8 cellular contexts compared by ENCODE assay signal in the genomic region with DNA sequence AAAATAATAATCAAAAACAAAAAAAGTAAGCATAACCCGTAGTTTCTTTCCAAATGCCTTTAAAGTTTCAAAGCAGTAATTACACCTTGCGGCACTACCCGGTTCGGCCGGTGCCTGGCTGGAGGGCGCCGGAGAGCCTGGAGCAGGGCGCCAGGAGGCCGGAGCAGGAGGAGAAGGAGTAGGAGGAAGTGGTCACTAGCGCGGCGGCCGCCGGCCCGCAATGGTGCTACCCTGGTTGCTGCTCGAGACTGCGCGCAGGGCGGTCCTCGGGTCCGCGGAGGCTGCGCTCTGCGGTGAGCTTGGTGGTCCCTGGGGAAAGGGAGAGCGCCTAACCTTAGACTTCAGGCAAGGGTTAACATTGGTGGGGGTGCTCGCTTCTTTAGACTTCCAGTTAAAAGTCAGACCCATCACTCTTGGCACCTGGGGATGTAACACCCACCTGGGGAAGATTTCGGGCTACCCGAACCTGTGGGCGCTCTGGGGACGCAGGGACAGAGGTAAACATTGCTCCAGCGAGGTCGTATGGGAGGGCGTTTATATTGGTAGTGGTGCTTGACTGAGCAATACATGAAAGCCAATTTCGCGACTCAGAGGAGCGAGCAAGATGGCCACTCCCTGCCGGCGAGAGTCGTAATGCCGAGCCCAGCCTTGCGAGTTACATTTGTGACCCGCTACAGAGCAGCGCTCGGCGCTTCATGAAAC. TPM values are rescaled to one million over a fixed set of nuclear protein-coding genes. Genes with fewer than 3 reads are reported as not detected.
A peak's percentile ranks its signal among the peaks of the same experiment; 100 is the strongest.
DNase-seq lines count a peak whose midpoint lies in the region; ATAC-seq, FAIRE-seq and TF ChIP-seq lines count a peak whose summit lies in the region.

No MANE protein-coding gene starts in this region.

- no peaks in the 10 kb centered on the region for H3K27me3 Mint-ChIP-seq in activated CD4-positive, alpha-beta T cell treated with anti-CD3 and anti-CD28 coated beads for 36 hours
- no peaks in the 10 kb centered on the region for H3K27me3 Mint-ChIP-seq in chondrocyte (ENCODE audit: low read depth)

- intact Hi-C loops in activated CD4-positive, alpha-beta T cell treated with anti-CD3 and anti-CD28 coated beads for 36 hours (cut with DNase I, micrococcal nuclease), result loop anchor here (1.0 to 5.0 kb wide), 4 partner anchors 47 to 226 kb away; partner anchors contain the start of gene CCNC (in 2 of the 2)

- peak; percentile 88 for FAIRE-seq in GM19239 (lab: Jason Lieb, UNC)

- no peaks in the 10 kb centered on the region for H3K9me3 Mint-ChIP-seq in activated CD4-positive, alpha-beta T cell treated with anti-CD3 and anti-CD28 coated beads for 36 hours (ENCODE audit: low read depth)
- no peaks in the 10 kb centered on the region for H3K9me3 Mint-ChIP-seq in chondrocyte (ENCODE audit: low read depth)

- H3K4me3 Mint-ChIP-seq in activated CD4-positive, alpha-beta T cell treated with anti-CD3 and anti-CD28 coated beads for 36 hours, result peak overlapping the region; percentile 90
- H3K4me3 Mint-ChIP-seq in chondrocyte (ENCODE audit: unreplicated experiment), result peak overlapping the region; percentile 99

- peak overlapping the region; percentile 82 for H3K27ac ChIP-seq in C4-2B

- peaks cover 2% of the 10 kb centered on the region for H3K36me3 Mint-ChIP-seq in activated CD4-positive, alpha-beta T cell treated with anti-CD3 and anti-CD28 coated beads for 36 hours (ENCODE audit: low read depth)
- H3K36me3 Mint-ChIP-seq in chondrocyte (ENCODE audit: low read depth), result no peaks in the 10 kb centered on the region

- peak; percentile 97 for ATAC-seq in HG03439 (IDR thresholded peaks at IDR 0.05; ENCODE audit: unreplicated experiment)
- peak; percentile 92 for ATAC-seq in activated CD4-positive, alpha-beta T cell treated with anti-CD3 and anti-CD28 coated beads for 36 hours

- DNase-seq in GM19239 (ENCODE audit: insufficient read length, low spot score) (peak; percentile 64), NCI-H510A (lab: John Stamatoyannopoulos, UW) (peak; percentile 34), chondrocyte (ENCODE audit: low spot score) (peak; percentile 95), kidney tubule cell (ENCODE audit: low spot score) (peak; percentile 90)
- peak; percentile 89 for DNase-seq in activated CD4-positive, alpha-beta T cell treated with anti-CD3 and anti-CD28 coated beads for 36 hours
- peak; percentile 25 to 57 (median 40) for DNase-seq in stimulated activated CD4-positive, alpha-beta T cell treated with anti-CD3 and anti-CD28 coated beads, Interleukin-1b, Interleukin-23, amount 100 ng/mL, for 24 hours (ENCODE audit: low read depth in 4 of 4, low spot score in 1 of 4)

- POLR2A ChIA-PET in activated CD4-positive, alpha-beta T cell treated with anti-CD3 and anti-CD28 coated beads for 36 hours (lab: Charles Lee), result interaction anchor here (1.3 kb wide), 1 partner anchor 48 kb away, joined by 5 read pairs; the partner anchor contains the start of gene CCNC

- CTCF ChIA-PET in activated CD4-positive, alpha-beta T cell treated with anti-CD3 and anti-CD28 coated beads for 36 hours (lab: Charles Lee), result interaction anchor here (0.7 to 2.4 kb wide), 11 partner anchors 9 to 88 kb away, joined by 3 to 22 read pairs (median 5); partner anchors contain the start of gene CCNC

- TF ChIP-seq CTCF in C4-2B (conservative IDR thresholded peaks at IDR 0.05), result peak; percentile 83
- TF ChIP-seq CTCF in chondrocyte (IDR thresholded peaks at IDR 0.05), result peak; percentile 84

- H3K27ac Mint-ChIP-seq in activated CD4-positive, alpha-beta T cell treated with anti-CD3 and anti-CD28 coated beads for 36 hours, result peak overlapping the region; percentile 99
- H3K27ac Mint-ChIP-seq in chondrocyte (ENCODE audit: unreplicated experiment), result peak overlapping the region; percentile 99

- peaks cover 18% of the 10 kb centered on the region for H3K4me1 Mint-ChIP-seq in activated CD4-positive, alpha-beta T cell treated with anti-CD3 and anti-CD28 coated beads for 36 hours
- H3K4me1 Mint-ChIP-seq in chondrocyte (ENCODE audit: low read depth), result peaks cover 22% of the 10 kb centered on the region

RNA-seq across cellular contexts. Expression of gene USP45, which starts 5.8 kb away (rescaled TPM):
- total RNA-seq in activated CD4-positive, alpha-beta T cell treated with anti-CD3 and anti-CD28 coated beads for 36 hours, result 10 to 100 TPM; 16.4 to 17.5 TPM
- 10.8 to 13.4 TPM (median 12.9 TPM) in 3 replicates for total RNA-seq in chondrocyte

RNA-seq across cellular contexts. Expression of gene CCNC, which starts 47.5 kb away (rescaled TPM):
- total RNA-seq in activated CD4-positive, alpha-beta T cell treated with anti-CD3 and anti-CD28 coated beads for 36 hours, result 10 to 100 TPM; 50.7 to 67.3 TPM
- total RNA-seq in chondrocyte, result 35.0 to 45.0 TPM (median 35.5 TPM) in 3 replicates

Comparison
In these comparisons a context has a peak if more than half of its experiments do, and no peak if none do; other contexts are left out.
1. Peak in every context shown above with its lines: DNase-seq, ATAC-seq and H3K27ac ChIP-seq.
2. DNase-seq: peak in every context shown above with its lines; median percentile 95 in chondrocyte; 90 in kidney tubule cell; 89 in activated CD4-positive, alpha-beta T cell treated with anti-CD3 and anti-CD28 coated beads for 36 hours; 64 in GM19239; 40 in stimulated activated CD4-positive, alpha-beta T cell treated with anti-CD3 and anti-CD28 coated beads, Interleukin-1b, Interleukin-23, amount 100 ng/mL, for 24 hours; 34 in NCI-H510A.